17 cellular contexts compared by ENCODE assay signal in the genomic region with DNA sequence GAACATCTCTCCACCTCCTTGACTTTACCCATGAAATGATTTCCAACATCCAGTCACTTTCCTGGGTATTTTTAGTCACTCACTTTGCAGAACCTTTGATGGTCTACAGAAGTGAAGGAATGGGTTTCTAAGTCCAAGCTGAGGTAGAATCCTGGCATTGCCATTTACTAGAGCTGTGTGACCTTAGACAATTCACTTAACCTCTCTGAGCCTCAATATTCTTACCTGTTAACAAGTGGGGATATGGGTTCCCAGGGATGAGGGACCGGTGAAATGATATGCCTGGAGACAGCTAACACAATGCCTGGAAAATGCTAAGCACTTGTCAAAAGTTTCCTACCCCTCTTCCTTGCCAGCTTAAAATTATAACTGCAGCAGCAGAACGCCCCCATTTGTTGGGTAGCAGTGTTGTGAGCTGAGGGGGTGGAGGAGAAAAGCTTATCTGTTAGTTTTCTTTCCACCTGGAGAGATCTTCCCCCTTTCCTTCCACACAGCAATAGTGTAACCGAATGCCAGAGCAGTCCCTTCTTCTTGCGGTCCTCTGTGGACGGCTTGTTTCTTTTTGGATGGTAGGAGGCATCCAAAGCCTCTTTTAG. TPM values are rescaled to one million over a fixed set of nuclear protein-coding genes. Genes with fewer than 3 reads are reported as not detected.
DNase-seq lines count a peak whose midpoint lies in the region; ATAC-seq and TF ChIP-seq lines count a peak whose summit lies in the region.
"Had no signal": no experiment of that assay in that cellular context is flagged by ENCODE, and none has a peak within 500 bp of the region (broad histone marks: within the 10 kb centered on the region; RNA-seq: fewer than 3 reads in every experiment).

No MANE protein-coding gene starts in this region.

- H3K4me2 ChIP-seq in smooth muscle cell, result no peak overlapping the region

- H2AFZ ChIP-seq in smooth muscle cell (ENCODE audit: low read depth), result no peak overlapping the region

- H3K27me3 Mint-ChIP-seq in activated CD4-positive, alpha-beta memory T cell treated with anti-CD3 and anti-CD28 coated beads for 36 hours, result peaks cover 8% of the 10 kb centered on the region

- H3K27me3 ChIP-seq in SJSA1 (replicated peaks) (no peaks in the 10 kb centered on the region), left lung (no peaks in the 10 kb centered on the region), smooth muscle cell (ENCODE audit: low read depth) (peaks cover 58% of the 10 kb centered on the region)

- no peaks in the 10 kb centered on the region for H3K36me3 Mint-ChIP-seq in activated CD4-positive, alpha-beta memory T cell treated with anti-CD3 and anti-CD28 coated beads for 36 hours
- H3K36me3 Mint-ChIP-seq: stimulated activated naive B cell treated with anti-CD40 and anti-IgM and Interleukin-4, amounts not matched to agents 10 μg/mL and 1 μg/mL and 100 μg/mL, for 72 hours had no signal

- POLR2A ChIA-PET in activated CD4-positive, alpha-beta memory T cell treated with anti-CD3 and anti-CD28 coated beads for 36 hours (lab: Charles Lee), result no interaction called here

- H3K27ac Mint-ChIP-seq in activated CD4-positive, alpha-beta memory T cell treated with anti-CD3 and anti-CD28 coated beads for 36 hours, result no peak overlapping the region
- H3K27ac Mint-ChIP-seq: stimulated activated naive B cell treated with anti-CD40 and anti-IgM and Interleukin-4, amounts not matched to agents 10 μg/mL and 1 μg/mL and 100 μg/mL, for 72 hours had no signal

- H3K4me1 ChIP-seq in SJSA1 (replicated peaks) (peaks cover 28% of the 10 kb centered on the region), left lung (peaks cover 18 to 32% of the 10 kb centered on the region in 2 donors), smooth muscle cell (ENCODE audit: low read depth) (no peaks in the 10 kb centered on the region)
- H3K4me1 ChIP-seq: prostate gland had no signal

- H3K36me3 ChIP-seq in SJSA1, result no peaks in the 10 kb centered on the region
- H3K36me3 ChIP-seq in left lung, result no peaks in the 10 kb centered on the region
- no peaks in the 10 kb centered on the region for H3K36me3 ChIP-seq in smooth muscle cell (ENCODE audit: low read depth)
- H3K36me3 ChIP-seq: prostate gland had no signal

- H3K4me3 ChIP-seq in AG10803 (ENCODE audit: low read length), result no peak overlapping the region
- no peak overlapping the region for H3K4me3 ChIP-seq in SJSA1
- no peak overlapping the region for H3K4me3 ChIP-seq in left lung
- H3K4me3 ChIP-seq in smooth muscle cell, result no peak overlapping the region
- H3K4me3 ChIP-seq: prostate gland had no signal

- no peaks in the 10 kb centered on the region for H3K9me3 ChIP-seq in SJSA1 (replicated peaks)
- H3K9me3 ChIP-seq in left lung, result no peaks in the 10 kb centered on the region
- H3K9me3 ChIP-seq in smooth muscle cell (replicated peaks; ENCODE audit: low read depth), result no peaks in the 10 kb centered on the region
- H3K9me3 ChIP-seq: Caco-2, prostate gland had no signal

- no peaks in the 10 kb centered on the region for H4K20me1 ChIP-seq in smooth muscle cell (ENCODE audit: low read depth)

- DNase-seq in AG10803 (ENCODE audit: low read depth), result peak; percentile 20
- no peak for DNase-seq in SJSA1 (ENCODE audit: low read depth in 1 of 2, low spot score in 2 of 2)
- no peak for DNase-seq in left lung
- no peak for DNase-seq in smooth muscle cell (lab: John Stamatoyannopoulos, UW; ENCODE audit: unreplicated experiment)
- no peak for DNase-seq in kidney tubule cell (ENCODE audit: low spot score)
- DNase-seq in activated CD4-positive, alpha-beta memory T cell treated with anti-CD3 and anti-CD28 coated beads for 36 hours, result no peak
- DNase-seq: activated CD4-positive, alpha-beta T cell treated with anti-CD3 and anti-CD28 coated beads, Interleukin-2, amount 50 U/mL, for 1 hour; activated naive CD4-positive, alpha-beta T cell; Caco-2; H7; NCI-H526; SHP77 treated with DMSO at 0.1 percent for 48 hours; stimulated activated naive B cell treated with anti-CD40 and anti-IgM and Interleukin-4, amounts not matched to agents 10 μg/mL and 1 μg/mL and 100 μg/mL, for 72 hours had no signal

- intact Hi-C loops in left lung (cut with DNase I), result no loop called here
- intact Hi-C loops in activated CD4-positive, alpha-beta memory T cell treated with anti-CD3 and anti-CD28 coated beads for 36 hours (cut with micrococcal nuclease), result no loop called here

- H3K4me1 Mint-ChIP-seq in activated CD4-positive, alpha-beta memory T cell treated with anti-CD3 and anti-CD28 coated beads for 36 hours (ENCODE audit: low read depth), result no peaks in the 10 kb centered on the region

- WGBS in smooth muscle cell (ENCODE audit: low lambda C conversion rate), result 91% methylated on average over 5 of the region's 5 CpGs

- H3K9me3 Mint-ChIP-seq in activated CD4-positive, alpha-beta memory T cell treated with anti-CD3 and anti-CD28 coated beads for 36 hours, result peaks cover 8% of the 10 kb centered on the region
- H3K9me3 Mint-ChIP-seq: natural killer cell treated with Interleukin-12 subunit alpha and Interleukin-12 subunit beta and Interleukin-15 and Interleukin-18, amount 100 ng/mL, for 72 hours had no signal

- H3F3A ChIP-seq in smooth muscle cell (ENCODE audit: low read depth), result peaks cover 7% of the 10 kb centered on the region

- TF ChIP-seq CTCF in AG10803 (conservative IDR thresholded peaks at IDR 0.05; ENCODE audit: low read length), result no peak
- TF ChIP-seq CTCF in left lung (IDR thresholded peaks at IDR 0.05), result no peak
- TF ChIP-seq CTCF in smooth muscle cell (IDR thresholded peaks at IDR 0.05; ENCODE audit: borderline replicate concordance, insufficient read depth, poor library complexity, severe bottlenecking), result no peak

- H3K27ac ChIP-seq in SJSA1, result peak overlapping the region; percentile 46
- peak overlapping the region; percentile 21 to 68 for H3K27ac ChIP-seq in left lung
- H3K27ac ChIP-seq in smooth muscle cell (ENCODE audit: low read depth), result peak overlapping the region; percentile 29
- H3K27ac ChIP-seq: prostate gland had no signal

- H3K4me3 Mint-ChIP-seq in activated CD4-positive, alpha-beta memory T cell treated with anti-CD3 and anti-CD28 coated beads for 36 hours, result no peak overlapping the region
- H3K4me3 Mint-ChIP-seq: stimulated activated naive B cell treated with anti-CD40 and anti-IgM and Interleukin-4, amounts not matched to agents 10 μg/mL and 1 μg/mL and 100 μg/mL, for 72 hours had no signal

- no peak overlapping the region for H3K9ac ChIP-seq in smooth muscle cell (ENCODE audit: low read depth)

- ATAC-seq in left lung (no peak), GM19452 (IDR thresholded peaks at IDR 0.05; ENCODE audit: unreplicated experiment) (no peak), HG03108 (IDR thresholded peaks at IDR 0.05; ENCODE audit: unreplicated experiment) (no peak)

- no peaks in the 10 kb centered on the region for H3K79me2 ChIP-seq in smooth muscle cell (ENCODE audit: low read depth)

- CTCF ChIA-PET in activated CD4-positive, alpha-beta memory T cell treated with anti-CD3 and anti-CD28 coated beads for 36 hours (lab: Charles Lee), result no interaction called here

RNA-seq across cellular contexts. Expression of gene ITGA9, which starts 41.6 kb away (rescaled TPM):
- total RNA-seq in SJSA1 (2014; rRNA removed; shearing (Covaris generic)), result 0.19 and 0.74 TPM in 2 replicates
- total RNA-seq in left lung (10 to 100 TPM; 22.8 to 40.5 TPM), smooth muscle cell (0.45 and 0.49 TPM in 2 replicates)
- polyA plus RNA-seq in smooth muscle cell, result 0.06 and 0.57 TPM in 2 replicates
- under 1 TPM; 0.14 to 0.27 TPM for total RNA-seq in activated CD4-positive, alpha-beta memory T cell treated with anti-CD3 and anti-CD28 coated beads for 36 hours

Comparison
In these comparisons a context has a peak if more than half of its experiments do, and no peak if none do; other contexts are left out.
1. RNA of gene ITGA9, which starts 41.6 kb away (total RNA-seq): 22.8 to 40.5 TPM in left lung; 0.19 to 0.74 TPM in SJSA1, 0.45 to 0.49 TPM in smooth muscle cell and 0.14 to 0.27 TPM in activated CD4-positive, alpha-beta memory T cell treated with anti-CD3 and anti-CD28 coated beads for 36 hours; every median in the first group is over 10 times any median in the second.
2. Peak in every context shown above with its lines, with median percentiles within 50 percentile points of each other: H3K27ac ChIP-seq.